ENCODE assay signal across 17 cellular contexts in genomic region chr21:33427051-33427450, GRCh38.
"Had no signal": no experiment of that assay in that cellular context is flagged by ENCODE, and none has a peak within 500 bp of the region (broad histone marks: within the 10 kb centered on the region; RNA-seq: fewer than 3 reads in every experiment).

No MANE protein-coding gene starts in this region.

- H3K27me3 ChIP-seq: body of pancreas, gastrocnemius medialis, heart right ventricle, ovary had no signal

- H3K27ac ChIP-seq: body of pancreas, gastrocnemius medialis, heart right ventricle, ovary had no signal

- H3K4me3 Mint-ChIP-seq: activated CD8-positive, alpha-beta T cell treated with anti-CD3 and anti-CD28 coated beads, Interleukin-2, amount 10 ng/mL, durations not matched to agents 7 days and 5 days; memory B cell; stimulated activated naive CD8-positive, alpha-beta T cell treated with anti-CD3 and anti-CD28 coated beads, Interleukin-15, amount 100 ng/mL, for 72 hours had no signal

- H3K4me3 ChIP-seq: body of pancreas, gastrocnemius medialis, heart right ventricle, ovary had no signal

- H3K4me1 Mint-ChIP-seq: stimulated activated naive CD8-positive, alpha-beta T cell treated with anti-CD3 and anti-CD28 coated beads, Interleukin-15, amount 100 ng/mL, for 72 hours had no signal

- DNase-seq: activated CD4-positive, alpha-beta T cell treated with anti-CD3 and anti-CD28 coated beads for 48 hours; activated CD8-positive, alpha-beta memory T cell treated with anti-CD3 and anti-CD28 coated beads, Interleukin-2, amount 50 U/mL, for 48 hours; activated CD8-positive, alpha-beta T cell treated with anti-CD3 and anti-CD28 coated beads, Interleukin-2, amount 10 ng/mL, durations not matched to agents 7 days and 5 days; activated naive CD4-positive, alpha-beta T cell treated with Interleukin-2 at 50 U/mL for 16 hours; body of pancreas; central memory CD4-positive, alpha-beta T cell; cortex of kidney; effector CD8-positive, alpha-beta T cell; gastrocnemius medialis; heart right ventricle; islet precursor cell; ovary; stimulated activated CD4-positive, alpha-beta T cell treated with anti-CD3 and anti-CD28 coated beads, Interleukin-15, amount 100 ng/mL, for 24 hours; stimulated activated CD4-positive, alpha-beta T cell treated with anti-CD3 and anti-CD28 coated beads, Interleukin-4, amount 100 ng/mL, for 24 hours; stimulated activated naive CD8-positive, alpha-beta T cell treated with anti-CD3 and anti-CD28 coated beads, Interleukin-15, amount 100 ng/mL, for 72 hours had no signal

- H3K36me3 ChIP-seq: ovary had no signal

- ATAC-seq: activated CD8-positive, alpha-beta T cell treated with anti-CD3 and anti-CD28 coated beads, Interleukin-2, amount 10 ng/mL, durations not matched to agents 7 days and 5 days; body of pancreas; gastrocnemius medialis; heart right ventricle; left lobe of liver; stimulated activated naive CD8-positive, alpha-beta T cell treated with anti-CD3 and anti-CD28 coated beads, Interleukin-15, amount 100 ng/mL, for 72 hours had no signal

- H3K27me3 Mint-ChIP-seq: memory B cell; stimulated activated naive CD8-positive, alpha-beta T cell treated with anti-CD3 and anti-CD28 coated beads, Interleukin-15, amount 100 ng/mL, for 72 hours had no signal

- H3K9me3 Mint-ChIP-seq: memory B cell; stimulated activated naive CD8-positive, alpha-beta T cell treated with anti-CD3 and anti-CD28 coated beads, Interleukin-15, amount 100 ng/mL, for 72 hours had no signal

- H3K27ac Mint-ChIP-seq: activated CD8-positive, alpha-beta T cell treated with anti-CD3 and anti-CD28 coated beads, Interleukin-2, amount 10 ng/mL, durations not matched to agents 7 days and 5 days; memory B cell had no signal

- H3K4me1 ChIP-seq: body of pancreas, gastrocnemius medialis had no signal

- H3K9me3 ChIP-seq: body of pancreas, gastrocnemius medialis, heart right ventricle, ovary had no signal
